In genomic region chr10:75392744-75393143, GRCh38 we compare ENCODE assay signal across 28 cellular contexts. TPM values are rescaled to one million over a fixed set of nuclear protein-coding genes. Genes with fewer than 3 reads are reported as not detected.
DNase-seq lines count a peak whose midpoint lies in the region; ATAC-seq, FAIRE-seq and TF ChIP-seq lines count a peak whose summit lies in the region.
"Had no signal": no experiment of that assay in that cellular context is flagged by ENCODE, and none has a peak within 500 bp of the region (broad histone marks: within the 10 kb centered on the region; RNA-seq: fewer than 3 reads in every experiment).

No MANE protein-coding gene starts in this region.

- peaks cover 57% of the 10 kb centered on the region for H3K27me3 Mint-ChIP-seq in nephron (ENCODE audit: low read depth)
- peaks cover 43% of the 10 kb centered on the region for H3K27me3 Mint-ChIP-seq in type B pancreatic cell

- no peak overlapping the region for H3K27ac Mint-ChIP-seq in nephron
- peak overlapping the region; percentile 53 for H3K27ac Mint-ChIP-seq in type B pancreatic cell
- H3K27ac Mint-ChIP-seq: B cell; CD4-positive, alpha-beta T cell; CD8-positive, alpha-beta T cell had no signal

- FAIRE-seq in HepG2 (lab: Jason Lieb, UNC) (no peak), K562 (lab: Jason Lieb, UNC) (no peak)
- FAIRE-seq: A204.1, D721Med, G401.6, GM12891, GM18507, GM19239 had no signal

- H3K9ac ChIP-seq in HepG2 (ENCODE audit: insufficient read depth, low read depth, low read length) (no peak overlapping the region), K562 (ENCODE audit: insufficient read depth in 1 of 2, low read depth in 2 of 2, low read length in 2 of 2) (no peak overlapping the region)
- H3K9ac ChIP-seq: BLaER1 treated with 17β-estradiol and CSF1 and Interleukin-3, amounts not matched to agents 10 nM and 100 nM had no signal

- in situ Hi-C loops in HepG2 (cut with HindIII; ENCODE audit: extremely low pct_ligation_motif_present, low pct_unique_long_range_greater_than_20kb) (loop anchor here (10.0 kb wide), 1 partner anchor 642 kb away; no protein-coding TSS in a partner anchor), K562 (cut with MboI) (no loop called here)

- intact Hi-C loops in HepG2 (cut with micrococcal nuclease; ENCODE audit: unreplicated experiment) = no loop called here
- intact Hi-C loops in right lobe of liver (cut with DNase I) = loop anchor here in 1 of 2 donors (10.0 kb wide), 2 partner anchors 522 to 642 kb away; no protein-coding TSS in a partner anchor
- intact Hi-C loops in K562 (cut with micrococcal nuclease) = loop anchor here (10.0 kb wide), 1 partner anchor 1152 kb away; no protein-coding TSS in a partner anchor
- intact Hi-C loops in ascending aorta (cut with DNase I) = no loop called here

- H3K36me3 ChIP-seq in HepG2 (replicated peaks in 1 of 2; ENCODE audit: control insufficient read depth in 1 of 2, insufficient read depth in 2 of 2, low read length in 2 of 2) (0 out of 5 replicates have a peak, but pooled peaks cover 0 to 4% of the 10 kb centered on the region in 2 experiments), right lobe of liver (no peaks in the 10 kb centered on the region), K562 (ENCODE audit: control insufficient read depth, insufficient read depth, low read length) (no peaks in the 10 kb centered on the region), ascending aorta (no peaks in the 10 kb centered on the region)

- H3K4me3 Mint-ChIP-seq in nephron (peak overlapping the region in 2 of 3 experiments; percentile 9 to 71), type B pancreatic cell (peak overlapping the region; percentile 51)
- H3K4me3 Mint-ChIP-seq: B cell; CD4-positive, alpha-beta T cell; CD8-positive, alpha-beta T cell had no signal

- TF ChIP-seq CTCF in HepG2 (CRISPR knock-in tag; IDR thresholded peaks at IDR 0.05) (no peak), right lobe of liver (IDR thresholded peaks at IDR 0.05) (no peak), K562 (IDR thresholded peaks at IDR 0.05 in 2 of 3, conservative IDR thresholded peaks at IDR 0.05 in 1 of 3; ENCODE audit: insufficient read depth in 2 of 3, low read depth in 1 of 3, low read length in 3 of 3) (no peak), nephron (IDR thresholded peaks at IDR 0.05; ENCODE audit: unreplicated experiment in 3 of 3) (no peak), type B pancreatic cell (conservative IDR thresholded peaks at IDR 0.05) (no peak), ascending aorta (IDR thresholded peaks at IDR 0.05) (no peak)

- TF ChIP-seq EP300 in HepG2 (IDR thresholded peaks at IDR 0.05; ENCODE audit: low read depth in 2 of 2, low read length in 2 of 2) = no peak
- TF ChIP-seq EP300 in HepG2 (CRISPR knock-in tag; IDR thresholded peaks at IDR 0.05; ENCODE audit: borderline replicate concordance) = no peak
- TF ChIP-seq EP300 in K562 (IDR thresholded peaks at IDR 0.05; ENCODE audit: low read length) = no peak

- peaks cover 2% of the 10 kb centered on the region for H3K79me2 ChIP-seq in HepG2 (ENCODE audit: insufficient read depth, low read length)
- H3K79me2 ChIP-seq in K562 (ENCODE audit: control insufficient read depth, insufficient read depth, low read length) = no peaks in the 10 kb centered on the region

- no peak for ATAC-seq in HepG2
- ATAC-seq in right lobe of liver = no peak
- ATAC-seq in K562 = no peak
- ATAC-seq in GM21447 (IDR thresholded peaks at IDR 0.05; ENCODE audit: unreplicated experiment) = no peak
- ATAC-seq: CD8-positive, alpha-beta T cell had no signal

- H3K4me3 ChIP-seq in HepG2 (replicated peaks in 1 of 3; ENCODE audit: insufficient read depth in 1 of 3, low read depth in 2 of 3, low read length in 3 of 3) (no peak overlapping the region), right lobe of liver (no peak overlapping the region), K562 (no peak overlapping the region), ascending aorta (no peak overlapping the region)
- H3K4me3 ChIP-seq: BLaER1 treated with 17β-estradiol and CSF1 and Interleukin-3, amounts not matched to agents 10 nM and 100 nM had no signal

- H3K27me3 ChIP-seq in HepG2 (ENCODE audit: control insufficient read depth in 1 of 2, insufficient read depth in 2 of 2, low read length in 2 of 2) (no peaks in the 10 kb centered on the region), right lobe of liver (no peaks in the 10 kb centered on the region), K562 (ENCODE audit: control insufficient read depth in 2 of 2, insufficient read depth in 2 of 2, low read length in 2 of 2) (peaks cover 7 to 33% of the 10 kb centered on the region in 2 experiments; a peak in 4 of 5 replicates), ascending aorta (no peaks in the 10 kb centered on the region)

- TF ChIP-seq POLR2A in HepG2 (IDR thresholded peaks at IDR 0.05; ENCODE audit: insufficient read depth in 1 of 2, low read depth in 2 of 2, low read length in 2 of 2) = no peak
- TF ChIP-seq POLR2A in right lobe of liver (IDR thresholded peaks at IDR 0.05) = no peak
- TF ChIP-seq POLR2A in K562 (conservative IDR thresholded peaks at IDR 0.05) = no peak

- no peak for TF ChIP-seq RAD21 in HepG2 (CRISPR knock-in tag; IDR thresholded peaks at IDR 0.05)
- no peak for TF ChIP-seq RAD21 in K562 (CRISPR knock-in tag; conservative IDR thresholded peaks at IDR 0.05 in 1 of 2, IDR thresholded peaks at IDR 0.05 in 1 of 2)

- H3K27ac ChIP-seq in HepG2 (ENCODE audit: extremely low read length, insufficient read depth, low read length) (no peak overlapping the region), right lobe of liver (no peak overlapping the region), K562 (ENCODE audit: extremely low read depth, low read depth, low read length) (no peak overlapping the region), ascending aorta (no peak overlapping the region)
- H3K27ac ChIP-seq: BLaER1 treated with 17β-estradiol and CSF1 and Interleukin-3, amounts not matched to agents 10 nM and 100 nM; C4-2B had no signal

- H3K4me1 ChIP-seq in HepG2 (ENCODE audit: insufficient read depth, low read length) (no peaks in the 10 kb centered on the region), right lobe of liver (peaks cover 0 to 7% (median 0%) of the 10 kb centered on the region in 4 donors), K562 (replicated peaks in 1 of 2; ENCODE audit: control insufficient read depth in 2 of 2, insufficient read depth in 2 of 2, low read length in 2 of 2) (peaks cover 0 to 20% of the 10 kb centered on the region in 2 experiments; a peak in 3 of 5 replicates), ascending aorta (peaks cover 0 to 10% of the 10 kb centered on the region in 2 donors)
- H3K4me1 ChIP-seq: BLaER1 treated with 17β-estradiol and CSF1 and Interleukin-3, amounts not matched to agents 10 nM and 100 nM; Caco-2 had no signal

- POLR2A ChIA-PET in HepG2 (lab: Yijun Ruan, JAX) = interaction anchor here (1.0 kb wide), 1 partner anchor 9 kb away, joined by 4 read pairs; the partner anchor contains the start of gene ZNF503
- POLR2A ChIA-PET in K562 (lab: Yijun Ruan, JAX) = interaction anchor here (0.7 kb wide), 2 partner anchors 32 to 1678 kb away, joined by 3 read pairs; no protein-coding TSS in a partner anchor

- CTCF ChIA-PET in HepG2 (lab: Yijun Ruan, JAX; ENCODE audit: low intra/inter-chr PET ratio, low total read pairs) (no interaction called here), K562 (lab: Yijun Ruan, JAX; ENCODE audit: low intra/inter-chr PET ratio) (no interaction called here)

- H3K36me3 Mint-ChIP-seq in nephron (ENCODE audit: low read depth) = peaks cover 29% of the 10 kb centered on the region
- H3K36me3 Mint-ChIP-seq in type B pancreatic cell = peaks cover 30% of the 10 kb centered on the region
- H3K36me3 Mint-ChIP-seq: CD8-positive, alpha-beta T cell had no signal

- H3K4me2 ChIP-seq in HepG2 (ENCODE audit: low read depth, low read length) (no peak overlapping the region), K562 (ENCODE audit: insufficient read depth, low read length) (no peak overlapping the region)
- H3K4me2 ChIP-seq: BLaER1 treated with 17β-estradiol and CSF1 and Interleukin-3, amounts not matched to agents 10 nM and 100 nM had no signal

- BruUV-seq in HepG2 (replicated peaks; lab: Mats Ljungman, UMichigan) (no TSS peak), K562 (replicated peaks; lab: Mats Ljungman, UMichigan) (no TSS peak)

- H4K20me1 ChIP-seq in HepG2 (ENCODE audit: insufficient read depth, low read length) = peaks cover 2% of the 10 kb centered on the region; the same call in 1 of the 2 replicates
- H4K20me1 ChIP-seq in K562 (replicated peaks; ENCODE audit: control insufficient read depth, insufficient read depth, low read length) = no peaks in the 10 kb centered on the region

- H3K9me1 ChIP-seq in K562 (ENCODE audit: control insufficient read depth, insufficient read depth, low read length) = no peaks in the 10 kb centered on the region

- no peaks in the 10 kb centered on the region for H3K9me3 Mint-ChIP-seq in nephron
- peaks cover 4% of the 10 kb centered on the region for H3K9me3 Mint-ChIP-seq in type B pancreatic cell
- H3K9me3 Mint-ChIP-seq: CD4-positive, alpha-beta T cell; CD8-positive, alpha-beta T cell had no signal

- no peaks in the 10 kb centered on the region for H3K9me3 ChIP-seq in HepG2 (ENCODE audit: low read length)
- no peaks in the 10 kb centered on the region for H3K9me3 ChIP-seq in right lobe of liver
- H3K9me3 ChIP-seq in K562 (replicated peaks; ENCODE audit: control insufficient read depth, insufficient read depth, low read depth, low read length) = no peaks in the 10 kb centered on the region
- H3K9me3 ChIP-seq in ascending aorta = no peaks in the 10 kb centered on the region
- H3K9me3 ChIP-seq: Caco-2 had no signal

- peaks cover 13% of the 10 kb centered on the region for H3K4me1 Mint-ChIP-seq in nephron
- peaks cover 12% of the 10 kb centered on the region for H3K4me1 Mint-ChIP-seq in type B pancreatic cell (ENCODE audit: unreplicated experiment)

- DNase-seq in HepG2 (ENCODE audit: low spot score) (no peak), right lobe of liver (no peak), K562 (ENCODE audit: extremely low read depth in 1 of 4, low spot score in 3 of 4) (no peak), type B pancreatic cell (ENCODE audit: extremely low spot score, unreplicated experiment) (no peak), ascending aorta (ENCODE audit: low spot score in 2 of 2) (no peak)
- DNase-seq in activated naive CD4-positive, alpha-beta T cell treated with Interleukin-2 at 50 U/mL for 16 hours = no peak
- DNase-seq: 8988T; ACHN; AML-193; Caco-2; Calu3; CD4-positive, alpha-beta T cell; CD8-positive, alpha-beta T cell; DMS79 treated with DMSO at 0.1 percent for 48 hours; GF-D8 had no signal

- H2AFZ ChIP-seq in HepG2 (ENCODE audit: low read length) = no peak overlapping the region
- no peak overlapping the region for H2AFZ ChIP-seq in K562 (ENCODE audit: low read depth, low read length)

RNA-seq across cellular contexts. Expression of gene ZNF503, which starts 8.8 kb away (rescaled TPM):
- total RNA-seq in HepG2 (2016; rRNA removed; fragmentation: Illumina TruSeq; extraction: Trizol) = 5.8 and 8.3 TPM in 2 replicates
- 1.8 and 1.9 TPM in 2 replicates for total RNA-seq in HepG2 (2016; cell fraction: cytosol; rRNA removed; fragmentation: Illumina TruSeq; extraction: Trizol; ENCODE audit: low read depth)
- total RNA-seq in HepG2 (2016; cell fraction: insoluble cytoplasmic fraction; rRNA removed; fragmentation: Illumina TruSeq; extraction: Trizol) = 5.6 and 8.5 TPM in 2 replicates
- 6.0 and 6.3 TPM in 2 replicates for total RNA-seq in HepG2 (2016; cell fraction: membrane; rRNA removed; fragmentation: Illumina TruSeq; extraction: Trizol)
- 8.7 TPM in 2 replicates for total RNA-seq in HepG2 (2016; cell fraction: nucleus; rRNA removed; fragmentation: Illumina TruSeq; extraction: Trizol)
- polyA plus RNA-seq in HepG2 (2011; rRNA removed) = 2.7 and 4.0 TPM in 2 replicates
- polyA plus RNA-seq in HepG2 (2011; cell fraction: cytosol; rRNA removed) = 2.4 and 4.0 TPM in 2 replicates
- 15.1 and 19.3 TPM in 2 replicates for polyA plus RNA-seq in HepG2 (2011; cell fraction: nucleus; rRNA removed)
- 9.8 and 13.3 TPM in 2 replicates for polyA plus RNA-seq in HepG2 (2012)
- polyA plus RNA-seq in HepG2 (2016; cell fraction: cytosol; fragmentation: Illumina TruSeq; extraction: Trizol; ENCODE audit: low read depth) = 1.3 and 1.4 TPM in 2 replicates
- polyA plus RNA-seq in HepG2 (2016; cell fraction: insoluble cytoplasmic fraction; fragmentation: Illumina TruSeq; extraction: Trizol; ENCODE audit: low read depth) = 13.9 and 16.9 TPM in 2 replicates
- 4.1 and 4.2 TPM in 2 replicates for polyA plus RNA-seq in HepG2 (2016; cell fraction: membrane; fragmentation: Illumina TruSeq; extraction: Trizol; ENCODE audit: low read depth)
- polyA plus RNA-seq in HepG2 (2016; cell fraction: nucleus; fragmentation: Illumina TruSeq; extraction: Trizol; ENCODE audit: insufficient read depth, low read depth) = 25.1 and 25.7 TPM in 2 replicates
- 1.0 and 15.3 TPM in 2 replicates for polyA minus RNA-seq in HepG2 (2011; rRNA and poly(A)+ RNA removed; ENCODE audit: low replicate concordance)
- 10.1 and 11.8 TPM in 2 replicates for polyA minus RNA-seq in HepG2 (2011; cell fraction: cytosol; rRNA and poly(A)+ RNA removed)
- polyA minus RNA-seq in HepG2 (2011; cell fraction: nucleus; rRNA and poly(A)+ RNA removed) = 7.0 and 10.7 TPM in 2 replicates
- total RNA-seq in right lobe of liver = 1 to 10 TPM; 2.9 to 7.1 (median 5.4) TPM
- not detected in 2 replicates for total RNA-seq in K562 (2011; cell fraction: chromatin; rRNA removed; ENCODE audit: low replicate concordance)
- not detected in 2 replicates for total RNA-seq in K562 (2011; cell fraction: nucleolus; rRNA removed)
- not detected in 2 replicates for total RNA-seq in K562 (2011; cell fraction: nucleoplasm; rRNA removed)
- not detected in 2 replicates for total RNA-seq in K562 (2014; rRNA removed)
- not detected in 2 replicates for total RNA-seq in K562 (2014; rRNA removed; fragmentation: Illumina TruSeq; extraction: Trizol)
- total RNA-seq in K562 (2015; rRNA removed; fragmentation: Illumina TruSeq; extraction: Trizol) = not detected in 2 replicates
- total RNA-seq in K562 (2021) = 0.20 TPM in 1 of 2 replicates, not detected in the other
- polyA plus RNA-seq in K562 (2011; rRNA removed) = not detected in 2 replicates
- not detected in 2 replicates for polyA plus RNA-seq in K562 (2011; cell fraction: cytosol; rRNA removed)
- not detected in 2 replicates for polyA plus RNA-seq in K562 (2011; cell fraction: nucleus; rRNA removed)
- 0.05 and 0.07 TPM in 2 replicates for polyA plus RNA-seq in K562 (2012)
- not detected in 2 replicates for polyA plus RNA-seq in K562 (2014; fragmentation: Illumina TruSeq; extraction: Trizol)
- polyA plus RNA-seq in K562 (2014; fragmentation: Nextera tagmentation; extraction: Ambion mirVana) = not detected
- not detected in 2 replicates for polyA plus RNA-seq in K562 (2014; rRNA removed)
- polyA minus RNA-seq in K562 (2011; rRNA and poly(A)+ RNA removed) = not detected in 2 replicates
- polyA minus RNA-seq in K562 (2011; cell fraction: cytosol; rRNA and poly(A)+ RNA removed) = not detected in 2 replicates
- polyA minus RNA-seq in K562 (2011; cell fraction: nucleus; rRNA and poly(A)+ RNA removed) = 0.13 TPM in 1 of 2 replicates, not detected in the other
- 86.7 and 88.4 TPM in 2 replicates for total RNA-seq in type B pancreatic cell (ENCODE audit: low replicate concordance)
- total RNA-seq in ascending aorta = 28.8 TPM
- total RNA-seq: B cell; CD8-positive, alpha-beta T cell had no signal

RNA-seq across cellular contexts. Expression of gene LRMDA, which starts 38.7 kb away (rescaled TPM):
- 19.3 and 22.0 TPM in 2 replicates for total RNA-seq in HepG2 (2016; rRNA removed; fragmentation: Illumina TruSeq; extraction: Trizol)
- total RNA-seq in HepG2 (2016; cell fraction: cytosol; rRNA removed; fragmentation: Illumina TruSeq; extraction: Trizol; ENCODE audit: low read depth) = 70.4 and 78.7 TPM in 2 replicates
- 20.0 and 23.4 TPM in 2 replicates for total RNA-seq in HepG2 (2016; cell fraction: insoluble cytoplasmic fraction; rRNA removed; fragmentation: Illumina TruSeq; extraction: Trizol)
- total RNA-seq in HepG2 (2016; cell fraction: membrane; rRNA removed; fragmentation: Illumina TruSeq; extraction: Trizol) = 36.7 and 40.7 TPM in 2 replicates
- total RNA-seq in HepG2 (2016; cell fraction: nucleus; rRNA removed; fragmentation: Illumina TruSeq; extraction: Trizol) = 27.3 and 38.1 TPM in 2 replicates
- 13.4 and 17.7 TPM in 2 replicates for polyA plus RNA-seq in HepG2 (2011; rRNA removed)
- polyA plus RNA-seq in HepG2 (2011; cell fraction: cytosol; rRNA removed) = 18.1 and 21.4 TPM in 2 replicates
- polyA plus RNA-seq in HepG2 (2011; cell fraction: nucleus; rRNA removed) = 10.7 and 11.9 TPM in 2 replicates
- polyA plus RNA-seq in HepG2 (2012) = 14.6 and 23.3 TPM in 2 replicates
- polyA plus RNA-seq in HepG2 (2016; cell fraction: cytosol; fragmentation: Illumina TruSeq; extraction: Trizol; ENCODE audit: low read depth) = 51.8 and 58.1 TPM in 2 replicates
- 25.9 and 29.7 TPM in 2 replicates for polyA plus RNA-seq in HepG2 (2016; cell fraction: insoluble cytoplasmic fraction; fragmentation: Illumina TruSeq; extraction: Trizol; ENCODE audit: low read depth)
- polyA plus RNA-seq in HepG2 (2016; cell fraction: membrane; fragmentation: Illumina TruSeq; extraction: Trizol; ENCODE audit: low read depth) = 28.6 and 35.5 TPM in 2 replicates
- 9.9 and 22.8 TPM in 2 replicates for polyA plus RNA-seq in HepG2 (2016; cell fraction: nucleus; fragmentation: Illumina TruSeq; extraction: Trizol; ENCODE audit: insufficient read depth, low read depth)
- polyA minus RNA-seq in HepG2 (2011; rRNA and poly(A)+ RNA removed; ENCODE audit: low replicate concordance) = 4.1 and 25.5 TPM in 2 replicates
- polyA minus RNA-seq in HepG2 (2011; cell fraction: cytosol; rRNA and poly(A)+ RNA removed) = 5.1 and 7.5 TPM in 2 replicates
- 58.6 and 83.8 TPM in 2 replicates for polyA minus RNA-seq in HepG2 (2011; cell fraction: nucleus; rRNA and poly(A)+ RNA removed)
- total RNA-seq in right lobe of liver = 10 to 100 TPM in 5 of 6 experiments, 1 to 10 TPM in 1; 9.9 to 19.9 (median 16.3) TPM
- total RNA-seq in K562 (2011; cell fraction: chromatin; rRNA removed; ENCODE audit: low replicate concordance) = not detected in 2 replicates
- not detected in 2 replicates for total RNA-seq in K562 (2011; cell fraction: nucleolus; rRNA removed)
- total RNA-seq in K562 (2011; cell fraction: nucleoplasm; rRNA removed) = not detected in 2 replicates
- total RNA-seq in K562 (2014; rRNA removed) = not detected in 2 replicates
- not detected in 2 replicates for total RNA-seq in K562 (2014; rRNA removed; fragmentation: Illumina TruSeq; extraction: Trizol)
- 0.25 and 0.26 TPM in 2 replicates for total RNA-seq in K562 (2015; rRNA removed; fragmentation: Illumina TruSeq; extraction: Trizol)
- total RNA-seq in K562 (2021) = not detected in 2 replicates
- not detected in 2 replicates for polyA plus RNA-seq in K562 (2011; rRNA removed)
- not detected in 2 replicates for polyA plus RNA-seq in K562 (2011; cell fraction: cytosol; rRNA removed)
- polyA plus RNA-seq in K562 (2011; cell fraction: nucleus; rRNA removed) = not detected in 2 replicates
- polyA plus RNA-seq in K562 (2012) = 2.2 TPM in 1 of 2 replicates, not detected in the other
- not detected in 2 replicates for polyA plus RNA-seq in K562 (2014; fragmentation: Illumina TruSeq; extraction: Trizol)
- not detected for polyA plus RNA-seq in K562 (2014; fragmentation: Nextera tagmentation; extraction: Ambion mirVana)
- not detected in 2 replicates for polyA plus RNA-seq in K562 (2014; rRNA removed)
- polyA minus RNA-seq in K562 (2011; rRNA and poly(A)+ RNA removed) = not detected in 2 replicates
- not detected in 2 replicates for polyA minus RNA-seq in K562 (2011; cell fraction: cytosol; rRNA and poly(A)+ RNA removed)
- polyA minus RNA-seq in K562 (2011; cell fraction: nucleus; rRNA and poly(A)+ RNA removed) = not detected in 2 replicates
- total RNA-seq in type B pancreatic cell (ENCODE audit: low replicate concordance) = 0.62 and 2.0 TPM in 2 replicates
- 0.96 TPM for total RNA-seq in ascending aorta
- total RNA-seq: A673; B cell; CD4-positive, alpha-beta T cell; CD8-positive, alpha-beta T cell had no signal
- polyA plus RNA-seq: BJ had no signal

Comparison
In these comparisons a context has a peak if more than half of its experiments do, and no peak if none do; other contexts are left out.
1. Of the 241 proteins assayed by ChIP-seq in both HepG2 and K562: peak only in HepG2: CHD4; only in K562: none; in both: none; in neither: 240.